In the genomic region with DNA sequence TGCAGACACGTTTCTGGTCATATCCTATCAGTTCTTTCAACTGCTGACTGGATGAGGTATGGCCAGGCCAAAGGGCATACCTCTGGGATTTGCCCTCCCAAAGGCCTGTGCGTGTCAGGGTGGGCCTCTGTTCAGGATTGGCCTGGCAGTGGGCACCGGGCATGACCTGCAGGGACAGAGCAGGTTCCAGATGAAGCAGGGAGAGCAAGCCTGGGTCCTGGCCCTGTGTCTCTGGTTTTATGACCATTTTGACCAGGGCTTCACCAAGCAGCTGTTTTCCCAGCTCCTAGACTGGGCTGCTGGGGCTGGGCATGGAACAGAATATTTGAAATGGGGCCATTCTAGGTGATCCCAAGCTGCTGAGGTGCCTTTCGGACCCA, we compare ENCODE assay signal across 20 cellular contexts. TPM values are rescaled to one million over a fixed set of nuclear protein-coding genes. Genes with fewer than 3 reads are reported as not detected.
DNase-seq lines count a peak whose midpoint lies in the region; ATAC-seq, FAIRE-seq and TF ChIP-seq lines count a peak whose summit lies in the region.
"Had no signal": no experiment of that assay in that cellular context is flagged by ENCODE, and none has a peak within 500 bp of the region (broad histone marks: within the 10 kb centered on the region; RNA-seq: fewer than 3 reads in every experiment).

No MANE protein-coding gene starts in this region.

- H3K4ac ChIP-seq in IMR-90 (ENCODE audit: low read depth, low read length), result no peak overlapping the region

- no peak overlapping the region for H3K56ac ChIP-seq in IMR-90 (ENCODE audit: extremely low read depth, insufficient read depth, low read length)

- H3K4me3 Mint-ChIP-seq in Calu3 (ENCODE audit: low read depth, unreplicated experiment), result peak overlapping the region; percentile 77
- H3K4me3 Mint-ChIP-seq in effector memory CD8-positive, alpha-beta T cell, result no peak overlapping the region
- H3K4me3 Mint-ChIP-seq: activated naive CD4-positive, alpha-beta T cell treated with anti-CD3 and anti-CD28 coated beads for 36 hours had no signal

- no peak overlapping the region for H2BK120ac ChIP-seq in IMR-90 (ENCODE audit: low read depth, low read length)

- H3K18ac ChIP-seq in IMR-90 (ENCODE audit: low read depth, low read length), result no peak overlapping the region

- H3K4me2 ChIP-seq in IMR-90 (ENCODE audit: low read depth, low read length), result no peak overlapping the region
- peak overlapping the region; percentile 85 for H3K4me2 ChIP-seq in keratinocyte (ENCODE audit: control insufficient read depth, extremely low read depth, insufficient read depth, low read depth, low read length)

- FAIRE-seq in keratinocyte (lab: Jason Lieb, UNC), result no peak
- FAIRE-seq: astrocyte had no signal

- WGBS in IMR-90 (ENCODE audit: extremely low coverage in 2 of 2, insufficient read length in 1 of 2), 2 experiments, result 67% methylated on average over 3 of the region's 4 CpGs; no CpG with 5 or more reads in 1 of the 2 experiments
- 62% methylated on average over 4 of the region's 4 CpGs for WGBS in prostate gland

- POLR2A ChIA-PET in IMR-90 (lab: Charles Lee; ENCODE audit: unreplicated experiment), result no interaction called here

- no peak overlapping the region for H2BK5ac ChIP-seq in IMR-90 (ENCODE audit: low read depth, low read length, poor library complexity, severe bottlenecking)

- no peak overlapping the region for H4K5ac ChIP-seq in IMR-90 (ENCODE audit: low read depth, low read length)

- H3K9me3 Mint-ChIP-seq in Calu3 (ENCODE audit: low read depth, unreplicated experiment), result peaks cover 2% of the 10 kb centered on the region
- H3K9me3 Mint-ChIP-seq in effector memory CD8-positive, alpha-beta T cell, result no peaks in the 10 kb centered on the region
- H3K9me3 Mint-ChIP-seq: activated naive CD4-positive, alpha-beta T cell treated with anti-CD3 and anti-CD28 coated beads for 36 hours had no signal

- H3K4me1 ChIP-seq in IMR-90 (ENCODE audit: control insufficient read depth, insufficient read depth, low read length) (no peaks in the 10 kb centered on the region), keratinocyte (ENCODE audit: control insufficient read depth, extremely low read depth, insufficient read depth, low read length) (peaks cover 50% of the 10 kb centered on the region), prostate gland (replicated peaks) (peaks cover 4% of the 10 kb centered on the region)

- H3K9me3 ChIP-seq in IMR-90 (ENCODE audit: control insufficient read depth, insufficient read depth, low read length) (0 out of 2 replicates have a peak, but pooled peaks cover 2% of the 10 kb centered on the region), keratinocyte (ENCODE audit: control insufficient read depth, low read depth, low read length) (no peaks in the 10 kb centered on the region), prostate gland (no peaks in the 10 kb centered on the region)
- H3K9me3 ChIP-seq: Caco-2 had no signal

- H2BK20ac ChIP-seq in IMR-90 (ENCODE audit: low read depth, low read length), result no peak overlapping the region

- no peak for DNase-seq in Calu3
- DNase-seq in IMR-90, result no peak
- DNase-seq in keratinocyte (ENCODE audit: low read depth, low spot score), result no peak
- no peak for DNase-seq in prostate gland (ENCODE audit: low spot score)
- no peak for DNase-seq in omental fat pad (ENCODE audit: low spot score)
- no peak for DNase-seq in NCI-H82 (lab: John Stamatoyannopoulos, UW)
- DNase-seq in effector memory CD8-positive, alpha-beta T cell, result no peak
- DNase-seq: activated naive CD4-positive, alpha-beta T cell treated with anti-CD3 and anti-CD28 coated beads for 36 hours; EL; HCEC 1CT; hypothalamus; kidney glomerular epithelial cell; midbrain; NCI-H2081; NCI-H524; OCI-M1 had no signal

- H3K14ac ChIP-seq in IMR-90 (replicated peaks; ENCODE audit: low read depth, low read length), result no peak overlapping the region

- H3K4me3 ChIP-seq in IMR-90 (ENCODE audit: insufficient read depth, low read depth, low read length) (no peak overlapping the region), keratinocyte (ENCODE audit: control insufficient read depth in 2 of 3, extremely low read depth in 1 of 3, insufficient read depth in 2 of 3, low read depth in 1 of 3, low read length in 3 of 3) (peak overlapping the region in 2 of 3 experiments; percentile 12 to 64), prostate gland (no peak overlapping the region)

- dilution Hi-C loops in IMR-90 (cut with HindIII; ENCODE audit: low sequenced_read_pairs, unreplicated experiment), result no loop called here
- dilution Hi-C loops in keratinocyte (cut with MboI; ENCODE audit: extremely low pct_ligation_motif_present, low sequenced_read_pairs), result no loop called here

- no peak for TF ChIP-seq RAD21 in IMR-90 (IDR thresholded peaks at IDR 0.05; ENCODE audit: low read length)

- H3K27ac ChIP-seq in IMR-90 (ENCODE audit: insufficient read depth, low read length) (no peak overlapping the region), keratinocyte (ENCODE audit: control insufficient read depth, insufficient read depth, low read length) (peak overlapping the region; percentile 70), prostate gland (peak overlapping the region; percentile 66 to 72)
- H3K27ac ChIP-seq: HL-60 had no signal

- no peak overlapping the region for H3K9ac ChIP-seq in IMR-90 (ENCODE audit: low read depth, low read length)
- no peak overlapping the region for H3K9ac ChIP-seq in keratinocyte (ENCODE audit: control insufficient read depth, extremely low read depth, insufficient read depth, low read length)

- TF ChIP-seq CTCF in Calu3 (IDR thresholded peaks at IDR 0.05; ENCODE audit: unreplicated experiment) (no peak), IMR-90 (conservative IDR thresholded peaks at IDR 0.05; ENCODE audit: low read depth, low read length) (no peak), keratinocyte (optimal IDR thresholded peaks at IDR 0.05 in 1 of 3, IDR thresholded peaks at IDR 0.05 in 1 of 3, conservative IDR thresholded peaks at IDR 0.05 in 1 of 3; ENCODE audit: extremely low read depth in 1 of 3, insufficient read depth in 2 of 3, low read length in 3 of 3) (no peak), prostate gland (IDR thresholded peaks at IDR 0.05) (no peak), omental fat pad (IDR thresholded peaks at IDR 0.05) (no peak)

- in situ Hi-C loops in IMR-90 (cut with MboI; ENCODE audit: low sequenced_read_pairs), result no loop called here

- H3K79me2 ChIP-seq in keratinocyte (ENCODE audit: control insufficient read depth, insufficient read depth, low read length), result peaks cover 16% of the 10 kb centered on the region

- H4K91ac ChIP-seq in IMR-90 (ENCODE audit: insufficient read depth, low read depth, low read length), result no peak overlapping the region

- no peak overlapping the region for H2BK15ac ChIP-seq in IMR-90 (ENCODE audit: low read depth, low read length)

- H2AK5ac ChIP-seq in IMR-90 (ENCODE audit: low read depth, low read length), result no peak overlapping the region

- TF ChIP-seq POLR2A in IMR-90 (IDR thresholded peaks at IDR 0.05; ENCODE audit: low read depth, low read length) (no peak), prostate gland (IDR thresholded peaks at IDR 0.05) (no peak)

- CTCF ChIA-PET in Calu3 (lab: Charles Lee), result interaction anchor here (0.8 kb wide), 1 partner anchor 43 kb away, joined by 5 read pairs; no protein-coding TSS in a partner anchor
- CTCF ChIA-PET in IMR-90 (lab: Yijun Ruan, JAX), result no interaction called here

- H4K8ac ChIP-seq in IMR-90 (ENCODE audit: low read depth in 2 of 2, low read length in 2 of 2), result no peak overlapping the region

- H3K79me1 ChIP-seq in IMR-90 (ENCODE audit: low read depth in 1 of 2, low read length in 2 of 2), result no peaks in the 10 kb centered on the region

- no peaks in the 10 kb centered on the region for H4K20me1 ChIP-seq in IMR-90 (ENCODE audit: insufficient read depth, low read length)
- H4K20me1 ChIP-seq in keratinocyte (ENCODE audit: control insufficient read depth, extremely low read depth, insufficient read depth, low read length), result no peaks in the 10 kb centered on the region

- no TSS peak for BruUV-seq in Calu3 (replicated peaks; lab: Mats Ljungman, UMichigan)
- BruUV-seq in IMR-90 (replicated peaks; lab: Mats Ljungman, UMichigan), result no TSS peak

- ATAC-seq in IMR-90 (ENCODE audit: low read depth) (no peak), omental fat pad (ENCODE audit: low FRiP score) (no peak)
- no peak for ATAC-seq in effector memory CD8-positive, alpha-beta T cell (replicated peaks)

- H3K36me3 ChIP-seq in IMR-90 (ENCODE audit: control insufficient read depth, insufficient read depth, low read length) (no peaks in the 10 kb centered on the region), keratinocyte (ENCODE audit: control insufficient read depth in 2 of 2, extremely low read depth in 1 of 2, insufficient read depth in 2 of 2, low read length in 2 of 2) (peaks cover 0 to 2% of the 10 kb centered on the region in 2 experiments), prostate gland (no peaks in the 10 kb centered on the region)

- H3K27me3 ChIP-seq in IMR-90 (ENCODE audit: control insufficient read depth, insufficient read depth, low read length) (no peaks in the 10 kb centered on the region; the same call in 1 of the 2 replicates), keratinocyte (ENCODE audit: control insufficient read depth, extremely low read depth, insufficient read depth, low read length) (no peaks in the 10 kb centered on the region), prostate gland (replicated peaks; ENCODE audit: insufficient read depth) (no peaks in the 10 kb centered on the region)

- H3K4me1 Mint-ChIP-seq in Calu3 (ENCODE audit: low read depth, unreplicated experiment), result peaks cover 16% of the 10 kb centered on the region
- no peaks in the 10 kb centered on the region for H3K4me1 Mint-ChIP-seq in effector memory CD8-positive, alpha-beta T cell (ENCODE audit: low read depth in 2 of 2)

- intact Hi-C loops in Calu3 (cut with micrococcal nuclease; ENCODE audit: unreplicated experiment) (loop anchor here (2.0 to 5.0 kb wide), 2 partner anchors 43 to 67 kb away; a partner anchor contains a TSS), IMR-90 (cut with micrococcal nuclease) (no loop called here), prostate gland (cut with DNase I) (no loop called here)

- H2AFZ ChIP-seq in IMR-90 (replicated peaks; ENCODE audit: low read length, poor library complexity), result no peak overlapping the region
- H2AFZ ChIP-seq in keratinocyte (ENCODE audit: control insufficient read depth, low read length), result peak overlapping the region; percentile 21

- no peaks in the 10 kb centered on the region for H3K9me1 ChIP-seq in IMR-90 (ENCODE audit: insufficient read depth, low read length)
- no peaks in the 10 kb centered on the region for H3K9me1 ChIP-seq in keratinocyte (ENCODE audit: control insufficient read depth, extremely low read depth, insufficient read depth, low read length)

- H3K27ac Mint-ChIP-seq in Calu3 (ENCODE audit: unreplicated experiment), result peak overlapping the region; percentile 85
- no peak overlapping the region for H3K27ac Mint-ChIP-seq in effector memory CD8-positive, alpha-beta T cell
- H3K27ac Mint-ChIP-seq: activated naive CD4-positive, alpha-beta T cell treated with anti-CD3 and anti-CD28 coated beads for 36 hours had no signal

- H3K27me3 Mint-ChIP-seq in Calu3 (ENCODE audit: unreplicated experiment), result no peaks in the 10 kb centered on the region
- H3K27me3 Mint-ChIP-seq in effector memory CD8-positive, alpha-beta T cell, result peaks cover 0 to 11% of the 10 kb centered on the region in 2 donors

- H3K36me3 Mint-ChIP-seq in Calu3 (ENCODE audit: insufficient read depth, unreplicated experiment), result peaks cover 17% of the 10 kb centered on the region
- H3K36me3 Mint-ChIP-seq in effector memory CD8-positive, alpha-beta T cell (ENCODE audit: insufficient read depth), result no peaks in the 10 kb centered on the region

- H3K23ac ChIP-seq in IMR-90 (ENCODE audit: low read depth, low read length), result no peak overlapping the region

- peak overlapping the region; percentile 50 for H2AK9ac ChIP-seq in IMR-90 (replicated peaks; ENCODE audit: low read depth, low read length, poor library complexity)

RNA-seq across cellular contexts. Expression of a gene that starts 0.3 kb away (rescaled TPM):
- total RNA-seq in Calu3 (2022) (24.7 and 29.9 TPM in 2 replicates), IMR-90 (2012; rRNA removed) (not detected in 2 replicates), prostate gland (10 to 100 TPM; 43.4 to 80.1 TPM), omental fat pad (1 to 10 TPM in 2 of 4 donors, under 1 TPM in 2; 0.60 to 1.4 (median 1.1) TPM)
- polyA plus RNA-seq in IMR-90 (2012; rRNA removed) (0.26 and 0.65 TPM in 2 replicates), keratinocyte (11.4 to 21.2 TPM (median 16.8 TPM) in 3 replicates)
- polyA plus RNA-seq in IMR-90 (2012; cell fraction: cytosol; rRNA removed), result 0.01 and 0.21 TPM in 2 replicates
- polyA plus RNA-seq in IMR-90 (2012; cell fraction: nucleus; rRNA removed; ENCODE audit: low replicate concordance), result 2.3 and 4.0 TPM in 2 replicates
- 21.9 TPM for polyA plus RNA-seq in keratinocyte (2011; ENCODE audit: low read depth)
- polyA plus RNA-seq in keratinocyte (2011; cell fraction: cytosol; rRNA removed), result 13.3 and 15.6 TPM in 2 replicates
- 83.3 and 112 TPM in 2 replicates for polyA plus RNA-seq in keratinocyte (2011; cell fraction: nucleus; rRNA removed)
- polyA plus RNA-seq in keratinocyte (2012; ENCODE audit: low replicate concordance), result 33.3 and 68.3 TPM in 2 replicates
- polyA minus RNA-seq in keratinocyte, result 23.5 to 78.5 TPM (median 26.4 TPM) in 3 replicates
- 29.0 TPM for polyA minus RNA-seq in keratinocyte (2011; cell fraction: cytosol; rRNA and poly(A)+ RNA removed)
- polyA minus RNA-seq in keratinocyte (2011; cell fraction: nucleus; rRNA and poly(A)+ RNA removed), result 77.9 and 81.8 TPM in 2 replicates
- total RNA-seq: SK-MEL-5 had no signal

RNA-seq across cellular contexts. Expression of a gene that starts 23.2 kb away (rescaled TPM):
- total RNA-seq in Calu3 (2022) (1.1 and 2.1 TPM in 2 replicates), IMR-90 (2012; rRNA removed) (0.72 and 0.83 TPM in 2 replicates), prostate gland (10 to 100 TPM in 1 of 2 donors, 1 to 10 TPM in 1; 5.1 to 63.8 TPM), omental fat pad (10 to 100 TPM in 1 of 4 donors, 1 to 10 TPM in 3; 5.5 to 37.4 (median 7.1) TPM)
- polyA plus RNA-seq in IMR-90 (2012; rRNA removed) (1.4 TPM in 2 replicates), keratinocyte (0.66 to 2.1 TPM (median 1.5 TPM) in 3 replicates)
- 0.53 and 1.3 TPM in 2 replicates for polyA plus RNA-seq in IMR-90 (2012; cell fraction: cytosol; rRNA removed)
- 1.5 and 3.2 TPM in 2 replicates for polyA plus RNA-seq in IMR-90 (2012; cell fraction: nucleus; rRNA removed; ENCODE audit: low replicate concordance)
- polyA plus RNA-seq in keratinocyte (2011; ENCODE audit: low read depth), result not detected
- polyA plus RNA-seq in keratinocyte (2011; cell fraction: cytosol; rRNA removed), result 0.89 and 2.3 TPM in 2 replicates
- polyA plus RNA-seq in keratinocyte (2011; cell fraction: nucleus; rRNA removed), result 3.6 and 6.3 TPM in 2 replicates
- polyA plus RNA-seq in keratinocyte (2012; ENCODE audit: low replicate concordance), result 1.1 and 2.5 TPM in 2 replicates
- polyA minus RNA-seq in keratinocyte, result 1.7 to 2.9 TPM (median 1.8 TPM) in 3 replicates
- 3.8 TPM for polyA minus RNA-seq in keratinocyte (2011; cell fraction: cytosol; rRNA and poly(A)+ RNA removed)
- polyA minus RNA-seq in keratinocyte (2011; cell fraction: nucleus; rRNA and poly(A)+ RNA removed), result 4.2 and 5.3 TPM in 2 replicates
- total RNA-seq: activated naive CD4-positive, alpha-beta T cell treated with anti-CD3 and anti-CD28 coated beads for 36 hours; Caco-2 had no signal

Comparison
In these comparisons a context has a peak if more than half of its experiments do, and no peak if none do; other contexts are left out.
1. H3K4me3 ChIP-seq: peak in keratinocyte (2 of 3); none in IMR-90 (single experiment) and prostate gland (0 of 2).
2. RNA of a gene that starts 0.3 kb away (total RNA-seq): 43.4 to 80.1 TPM in prostate gland and 24.7 to 29.9 TPM in Calu3; 0.60 to 1.4 TPM in omental fat pad and not detected in IMR-90; every median in the first group is over 10 times any median in the second.